In the genomic region with DNA sequence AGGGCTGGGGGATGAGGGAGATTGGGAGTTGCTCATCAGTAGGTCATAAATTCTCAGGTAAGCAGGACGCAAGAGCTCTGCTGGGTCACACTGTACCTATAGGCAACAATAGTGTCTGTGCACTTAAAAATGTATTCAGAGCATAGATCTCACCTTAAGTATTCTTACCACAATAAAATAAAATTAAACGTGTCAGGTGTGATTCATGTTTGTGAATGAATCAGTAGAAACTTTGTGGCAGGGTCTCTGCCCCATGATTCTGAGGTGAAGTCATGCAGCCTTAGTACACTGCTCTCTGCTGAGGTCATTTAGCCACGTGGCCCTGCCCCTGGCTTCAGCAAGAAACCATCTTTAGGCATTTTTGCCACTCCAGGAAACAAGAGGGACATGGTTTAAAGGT, we compare ENCODE assay signal across 19 cellular contexts.
DNase-seq lines count a peak whose midpoint lies in the region; ATAC-seq and TF ChIP-seq lines count a peak whose summit lies in the region.
"Had no signal": no experiment of that assay in that cellular context is flagged by ENCODE, and none has a peak within 500 bp of the region (broad histone marks: within the 10 kb centered on the region; RNA-seq: fewer than 3 reads in every experiment).

No MANE protein-coding gene starts in this region.

- POLR2A ChIA-PET in PC-3 (lab: Charles Lee; ENCODE audit: unreplicated experiment), result no interaction called here

- no peaks in the 10 kb centered on the region for H3K36me3 ChIP-seq in PC-3 (ENCODE audit: low read depth, low read length)
- H3K36me3 ChIP-seq: BE2C had no signal

- no peaks in the 10 kb centered on the region for H3K79me2 ChIP-seq in PC-3 (ENCODE audit: low read length)

- no peaks in the 10 kb centered on the region for H4K20me1 ChIP-seq in PC-3 (ENCODE audit: low read length)

- DNase-seq in stimulated activated CD4-positive, alpha-beta T cell treated with anti-CD3 and anti-CD28 coated beads, Interleukin-15, amount 100 ng/mL, for 24 hours, result peak; percentile 5
- DNase-seq in stimulated activated CD4-positive, alpha-beta T cell treated with anti-CD3 and anti-CD28 coated beads, Interleukin-12 subunit alpha, Interleukin-12 subunit beta, amount 100 ng/mL, for 4 hours, result no peak
- peak; percentile 73 for DNase-seq in PC-3
- peak; percentile 79 for DNase-seq in epithelial cell of esophagus (ENCODE audit: low read depth)
- DNase-seq in stimulated activated naive CD8-positive, alpha-beta T cell treated with anti-CD3 and anti-CD28 coated beads, Interleukin-15, amount 100 ng/mL, for 72 hours, result no peak
- DNase-seq in SIG-M5 (lab: John Stamatoyannopoulos, UW), result no peak
- no peak for DNase-seq in germinal center (ENCODE audit: low spot score)
- DNase-seq: BE2C; CD4-positive, alpha-beta T cell; DMS79; HCEC 1CT; IMR-90; NCI-H187; NCI-H2171; NCI-H446; NCI-H69; NK-92 treated with Interleukin-12 subunit alpha and Interleukin-12 subunit beta, amount 100 ng/mL, for 24 hours; OCI-M1; SK-N-SH had no signal

- H2AFZ ChIP-seq in PC-3 (ENCODE audit: low read length), result peak overlapping the region; percentile 26; the same call in 1 of the 2 replicates

- TF ChIP-seq CTCF in PC-3 (conservative IDR thresholded peaks at IDR 0.05; ENCODE audit: low read depth, low read length), result no peak
- no peak for TF ChIP-seq CTCF in epithelial cell of esophagus (IDR thresholded peaks at IDR 0.05; ENCODE audit: insufficient read depth, low read depth, low read length, missing control alignments)

- H3K4me1 ChIP-seq in PC-3 (ENCODE audit: insufficient read depth, low read length), result peaks cover 32% of the 10 kb centered on the region
- H3K4me1 ChIP-seq: BE2C had no signal

- H3K9me3 Mint-ChIP-seq in stimulated activated naive CD8-positive, alpha-beta T cell treated with anti-CD3 and anti-CD28 coated beads, Interleukin-15, amount 100 ng/mL, for 72 hours, result no peaks in the 10 kb centered on the region
- H3K9me3 Mint-ChIP-seq: CD4-positive, alpha-beta T cell had no signal

- no peaks in the 10 kb centered on the region for H3K9me3 ChIP-seq in PC-3 (ENCODE audit: low read length)
- H3K9me3 ChIP-seq: BE2C, SK-N-SH had no signal

- no peaks in the 10 kb centered on the region for H3K9me2 ChIP-seq in PC-3 (replicated peaks; ENCODE audit: low read length)
- H3K9me2 ChIP-seq: SK-N-SH had no signal

- H3K27ac Mint-ChIP-seq in stimulated activated naive CD8-positive, alpha-beta T cell treated with anti-CD3 and anti-CD28 coated beads, Interleukin-15, amount 100 ng/mL, for 72 hours, result no peak overlapping the region
- H3K27ac Mint-ChIP-seq: CD4-positive, alpha-beta T cell had no signal

- no peaks in the 10 kb centered on the region for H3K27me3 ChIP-seq in PC-3 (ENCODE audit: low read length)
- H3K27me3 ChIP-seq: BE2C had no signal

- H3K27me3 Mint-ChIP-seq in stimulated activated naive CD8-positive, alpha-beta T cell treated with anti-CD3 and anti-CD28 coated beads, Interleukin-15, amount 100 ng/mL, for 72 hours, result peaks cover 23% of the 10 kb centered on the region

- ATAC-seq in PC-3, result peak; percentile 41
- peak; percentile 47 for ATAC-seq in stimulated activated naive CD8-positive, alpha-beta T cell treated with anti-CD3 and anti-CD28 coated beads, Interleukin-15, amount 100 ng/mL, for 72 hours

- BruUV-seq in PC-3 (replicated peaks; lab: Mats Ljungman, UMichigan), result no TSS peak

- intact Hi-C loops in PC-3 (cut with micrococcal nuclease), result no loop called here

- no peak overlapping the region for H3K4me3 Mint-ChIP-seq in stimulated activated naive CD8-positive, alpha-beta T cell treated with anti-CD3 and anti-CD28 coated beads, Interleukin-15, amount 100 ng/mL, for 72 hours
- H3K4me3 Mint-ChIP-seq: CD4-positive, alpha-beta T cell had no signal

- peak overlapping the region; percentile 83 for H3K27ac ChIP-seq in PC-3 (ENCODE audit: low read length)

- no peaks in the 10 kb centered on the region for H3F3A ChIP-seq in PC-3 (ENCODE audit: low read length, unreplicated experiment)

- peak overlapping the region; percentile 46 for H3K9ac ChIP-seq in PC-3 (ENCODE audit: low read length)
- H3K9ac ChIP-seq: SK-N-SH had no signal

- H3K4me3 ChIP-seq in PC-3 (ENCODE audit: low read length) (no peak overlapping the region), epithelial cell of esophagus (ENCODE audit: low read length) (no peak overlapping the region)

- CTCF ChIA-PET in PC-3 (lab: Charles Lee), result no interaction called here

- 0 out of 2 replicates have a peak overlapping the region, but pooled peaks have one; percentile 61 for H3K4me2 ChIP-seq in PC-3 (ENCODE audit: low read length)
- H3K4me2 ChIP-seq: SK-N-SH had no signal

- no peaks in the 10 kb centered on the region for H3K4me1 Mint-ChIP-seq in stimulated activated naive CD8-positive, alpha-beta T cell treated with anti-CD3 and anti-CD28 coated beads, Interleukin-15, amount 100 ng/mL, for 72 hours

Comparison
In these comparisons a context has a peak if more than half of its experiments do, and no peak if none do; other contexts are left out.
1. DNase-seq: peak in stimulated activated CD4-positive, alpha-beta T cell treated with anti-CD3 and anti-CD28 coated beads, Interleukin-15, amount 100 ng/mL, for 24 hours (single experiment), PC-3 (single experiment) and epithelial cell of esophagus (single experiment); none in stimulated activated CD4-positive, alpha-beta T cell treated with anti-CD3 and anti-CD28 coated beads, Interleukin-12 subunit alpha, Interleukin-12 subunit beta, amount 100 ng/mL, for 4 hours (single experiment), stimulated activated naive CD8-positive, alpha-beta T cell treated with anti-CD3 and anti-CD28 coated beads, Interleukin-15, amount 100 ng/mL, for 72 hours (0 of 2), SIG-M5 (single experiment) and germinal center (single experiment).